Comparison of ENCODE assay signal across 1 cellular context in genomic region chr4:61359301-61359700, GRCh38.
TF ChIP-seq lines count a peak whose summit lies in the region.

No MANE protein-coding gene starts in this region.

TF ChIP-seq in GM23338, 12 proteins besides CTCF, POLR2A, EP300 and RAD21 (continued from another document):
- no peak for TF ChIP-seq STAT1 (IDR thresholded peaks at IDR 0.05; ENCODE audit: unreplicated experiment)
